9 cellular contexts compared by ENCODE assay signal in genomic region chr12:96198970-96199369, GRCh38. TPM values are rescaled to one million over a fixed set of nuclear protein-coding genes. Genes with fewer than 3 reads are reported as not detected.
DNase-seq lines count a peak whose midpoint lies in the region; ATAC-seq and TF ChIP-seq lines count a peak whose summit lies in the region.
"Had no signal": no experiment of that assay in that cellular context is flagged by ENCODE, and none has a peak within 500 bp of the region (broad histone marks: within the 10 kb centered on the region; RNA-seq: fewer than 3 reads in every experiment).

No MANE protein-coding gene starts in this region.

- H3K27ac ChIP-seq in BLaER1 (no peak overlapping the region), IMR-90 (ENCODE audit: insufficient read depth, low read length) (peak overlapping the region; percentile 29; the same call in 1 of the 2 replicates)

- no peak overlapping the region for H2AK9ac ChIP-seq in IMR-90 (replicated peaks; ENCODE audit: low read depth, low read length, poor library complexity)

- H2BK20ac ChIP-seq in IMR-90 (ENCODE audit: low read depth, low read length): peak overlapping the region; percentile 49; the same call in 1 of the 2 replicates

- H3K14ac ChIP-seq in IMR-90 (replicated peaks; ENCODE audit: low read depth, low read length): no peak overlapping the region; the same call in 1 of the 2 replicates

- H3K27me3 Mint-ChIP-seq in activated naive CD8-positive, alpha-beta T cell: no peaks in the 10 kb centered on the region
- H3K27me3 Mint-ChIP-seq in memory B cell (no peaks in the 10 kb centered on the region), glutamatergic neuron (ENCODE audit: unreplicated experiment) (peaks cover 7% of the 10 kb centered on the region)

- peak; percentile 11 for ATAC-seq in IMR-90 (ENCODE audit: low read depth)
- peak; percentile 30 for ATAC-seq in memory B cell (ENCODE audit: low read depth)
- no peak for ATAC-seq in GM18517 (IDR thresholded peaks at IDR 0.05; ENCODE audit: unreplicated experiment)
- ATAC-seq in HG02884 (IDR thresholded peaks at IDR 0.05; ENCODE audit: unreplicated experiment): no peak

- peaks cover 8% of the 10 kb centered on the region; the same call in 1 of the 2 replicates for H4K20me1 ChIP-seq in BLaER1
- H4K20me1 ChIP-seq in IMR-90 (ENCODE audit: insufficient read depth, low read length): peaks cover 22% of the 10 kb centered on the region; the same call in 1 of the 2 replicates

- H4K8ac ChIP-seq in IMR-90 (ENCODE audit: low read depth in 2 of 2, low read length in 2 of 2): peak overlapping the region; percentile 29 to 82; a peak in 2 of 4 replicates

- peak overlapping the region; percentile 37 for H4K5ac ChIP-seq in IMR-90 (ENCODE audit: low read depth, low read length)

- TF ChIP-seq CTCF in IMR-90 (conservative IDR thresholded peaks at IDR 0.05; ENCODE audit: low read depth, low read length): no peak
- no peak for TF ChIP-seq CTCF in glutamatergic neuron (IDR thresholded peaks at IDR 0.05; ENCODE audit: partially characterized antibody, unreplicated experiment)

- H3K4me1 Mint-ChIP-seq in activated naive CD8-positive, alpha-beta T cell (ENCODE audit: low read depth): peaks cover 57% of the 10 kb centered on the region
- peaks cover 32% of the 10 kb centered on the region for H3K4me1 Mint-ChIP-seq in memory B cell
- peaks cover 17% of the 10 kb centered on the region for H3K4me1 Mint-ChIP-seq in glutamatergic neuron (ENCODE audit: low read depth, unreplicated experiment)

- H3K27ac Mint-ChIP-seq in activated naive CD8-positive, alpha-beta T cell: peak overlapping the region; percentile 91
- H3K27ac Mint-ChIP-seq in memory B cell: peak overlapping the region; percentile 81
- no peak overlapping the region for H3K27ac Mint-ChIP-seq in glutamatergic neuron (ENCODE audit: unreplicated experiment)

- peak overlapping the region; percentile 93 for H2BK5ac ChIP-seq in IMR-90 (ENCODE audit: low read depth, low read length, poor library complexity, severe bottlenecking)

- no TSS peak for BruUV-seq in IMR-90 (replicated peaks; lab: Mats Ljungman, UMichigan)

- H2AFZ ChIP-seq in IMR-90 (replicated peaks; ENCODE audit: low read length, poor library complexity): no peak overlapping the region

- H3K9me3 Mint-ChIP-seq in activated naive CD8-positive, alpha-beta T cell (ENCODE audit: low read depth): no peaks in the 10 kb centered on the region
- H3K9me3 Mint-ChIP-seq in memory B cell: no peaks in the 10 kb centered on the region
- peaks cover 4% of the 10 kb centered on the region for H3K9me3 Mint-ChIP-seq in glutamatergic neuron (ENCODE audit: unreplicated experiment)

- H3K79me1 ChIP-seq in IMR-90 (ENCODE audit: low read depth in 1 of 2, low read length in 2 of 2): peaks cover 2 to 44% of the 10 kb centered on the region in 2 experiments; a peak in 2 of 4 replicates

- peak overlapping the region; percentile 88 for H3K4me2 ChIP-seq in BLaER1
- peak overlapping the region; percentile 75 for H3K4me2 ChIP-seq in IMR-90 (ENCODE audit: low read depth, low read length)

- peak; percentile 96 for DNase-seq in IMR-90
- no peak for DNase-seq in memory B cell (ENCODE audit: low spot score in 2 of 2)
- no peak for DNase-seq in NCI-H1436 treated with DMSO at 0.1 percent for 48 hours (lab: John Stamatoyannopoulos, UW)
- DNase-seq in glutamatergic neuron: no peak

- dilution Hi-C loops in IMR-90 (cut with HindIII; ENCODE audit: low sequenced_read_pairs, unreplicated experiment): no loop called here

- no peak overlapping the region for H3K9ac ChIP-seq in BLaER1
- 0 out of 2 replicates have a peak overlapping the region, but pooled peaks have one; percentile 3 for H3K9ac ChIP-seq in IMR-90 (ENCODE audit: low read depth, low read length)

- peak overlapping the region; percentile 90; the same call in 2 of the 3 replicates for H2BK15ac ChIP-seq in IMR-90 (ENCODE audit: low read depth, low read length)

- H3K36me3 Mint-ChIP-seq in activated naive CD8-positive, alpha-beta T cell: peaks cover 12% of the 10 kb centered on the region
- H3K36me3 Mint-ChIP-seq in memory B cell: peaks cover 5% of the 10 kb centered on the region
- H3K36me3 Mint-ChIP-seq in glutamatergic neuron (ENCODE audit: unreplicated experiment): no peaks in the 10 kb centered on the region

- H3K4me3 ChIP-seq in BLaER1: no peak overlapping the region
- no peak overlapping the region for H3K4me3 ChIP-seq in IMR-90 (ENCODE audit: insufficient read depth, low read depth, low read length)
- H3K4me3 ChIP-seq: thoracic aorta had no signal

- intact Hi-C loops in IMR-90 (cut with micrococcal nuclease): loop anchor here (5.0 kb wide), 1 partner anchor 162 kb away; the partner anchor contains the start of gene LTA4H

- POLR2A ChIA-PET in IMR-90 (lab: Charles Lee; ENCODE audit: unreplicated experiment): no interaction called here

- peak overlapping the region; percentile 53; the same call in 1 of the 2 replicates for H4K91ac ChIP-seq in IMR-90 (ENCODE audit: insufficient read depth, low read depth, low read length)

- peak overlapping the region; percentile 49; the same call in 1 of the 2 replicates for H3K56ac ChIP-seq in IMR-90 (ENCODE audit: extremely low read depth, insufficient read depth, low read length)

- no peak for TF ChIP-seq RAD21 in IMR-90 (IDR thresholded peaks at IDR 0.05; ENCODE audit: low read length)

- H3K27me3 ChIP-seq in BLaER1 (no peaks in the 10 kb centered on the region), IMR-90 (ENCODE audit: control insufficient read depth, insufficient read depth, low read length) (no peaks in the 10 kb centered on the region)

- peak overlapping the region; percentile 17; the same call in 1 of the 2 replicates for H3K4ac ChIP-seq in IMR-90 (ENCODE audit: low read depth, low read length)

- H2BK120ac ChIP-seq in IMR-90 (ENCODE audit: low read depth, low read length): peak overlapping the region; percentile 73; the same call in 1 of the 2 replicates

- H3K9me3 ChIP-seq in BLaER1 (peaks cover 23% of the 10 kb centered on the region), IMR-90 (ENCODE audit: control insufficient read depth, insufficient read depth, low read length) (no peaks in the 10 kb centered on the region)
- H3K9me3 ChIP-seq: thoracic aorta had no signal

- peak overlapping the region; percentile 71; the same call in 1 of the 2 replicates for H3K18ac ChIP-seq in IMR-90 (ENCODE audit: low read depth, low read length)

- H3K9me1 ChIP-seq in IMR-90 (ENCODE audit: insufficient read depth, low read length): peaks cover 11% of the 10 kb centered on the region

- peaks cover 71% of the 10 kb centered on the region for H3K4me1 ChIP-seq in BLaER1
- H3K4me1 ChIP-seq in IMR-90 (ENCODE audit: control insufficient read depth, insufficient read depth, low read length): peaks cover 8% of the 10 kb centered on the region

- TF ChIP-seq POLR2A in IMR-90 (IDR thresholded peaks at IDR 0.05; ENCODE audit: low read depth, low read length): no peak

- CTCF ChIA-PET in IMR-90 (lab: Yijun Ruan, JAX): interaction anchor here (0.6 to 2.1 kb wide), 3 partner anchors 10 to 1000 kb away, joined by 3 to 10 read pairs (median 4); no protein-coding TSS in a partner anchor

- no peak overlapping the region for H3K23ac ChIP-seq in IMR-90 (ENCODE audit: low read depth, low read length)

- peak overlapping the region; percentile 94 for H3K4me3 Mint-ChIP-seq in activated naive CD8-positive, alpha-beta T cell
- H3K4me3 Mint-ChIP-seq in memory B cell (peak overlapping the region; percentile 47), glutamatergic neuron (ENCODE audit: unreplicated experiment) (no peak overlapping the region)

- peak overlapping the region; percentile 80; the same call in 1 of the 2 replicates for H2AK5ac ChIP-seq in IMR-90 (ENCODE audit: low read depth, low read length)

- in situ Hi-C loops in IMR-90 (cut with MboI; ENCODE audit: low sequenced_read_pairs): no loop called here

- H3K36me3 ChIP-seq in BLaER1 (peaks cover 35% of the 10 kb centered on the region), IMR-90 (ENCODE audit: control insufficient read depth, insufficient read depth, low read length) (peaks cover 2% of the 10 kb centered on the region)
- H3K36me3 ChIP-seq: thoracic aorta had no signal

TF ChIP-seq in IMR-90, 13 proteins besides CTCF, POLR2A, EP300 and RAD21 (continues in another document):
- 0 out of 2 replicates have a peak, but pooled peaks have one; percentile 34 for TF ChIP-seq NFE2L2 (IDR thresholded peaks at IDR 0.05; ENCODE audit: low read depth, low read length)
- no peak for TF ChIP-seq RCOR1 (IDR thresholded peaks at IDR 0.05; ENCODE audit: insufficient replicate concordance, low read length)
- TF ChIP-seq BHLHE40 (IDR thresholded peaks at IDR 0.05; ENCODE audit: low read depth, low read length): peak; percentile 41; the same call in 1 of the 2 replicates
- no peak for TF ChIP-seq SMC3 (IDR thresholded peaks at IDR 0.05; ENCODE audit: low read depth, low read length)
- no peak for TF ChIP-seq ELK1 (IDR thresholded peaks at IDR 0.05; ENCODE audit: borderline replicate concordance, low read depth, low read length)
- TF ChIP-seq USF2 (IDR thresholded peaks at IDR 0.05; ENCODE audit: low read depth, low read length): no peak
- peak; percentile 51 for TF ChIP-seq MAFK (IDR thresholded peaks at IDR 0.05; ENCODE audit: low read depth, low read length)
- TF ChIP-seq MAZ (IDR thresholded peaks at IDR 0.05; ENCODE audit: borderline replicate concordance, low read depth, low read length): no peak
- TF ChIP-seq FOS (IDR thresholded peaks at IDR 0.05; ENCODE audit: low read depth, low read length): peak; percentile 96
- peak; percentile 82 for TF ChIP-seq CEBPB (IDR thresholded peaks at IDR 0.05; ENCODE audit: low read depth, low read length)

RNA-seq across cellular contexts. Expression of gene ELK3, which starts 4.8 kb away (rescaled TPM):
- 14.5 and 20.0 TPM in 2 replicates for total RNA-seq in IMR-90 (2012; rRNA removed)
- polyA plus RNA-seq in IMR-90 (2012; rRNA removed): 27.5 and 35.7 TPM in 2 replicates
- polyA plus RNA-seq in IMR-90 (2012; cell fraction: cytosol; rRNA removed): 10.7 and 23.4 TPM in 2 replicates
- 9.2 and 14.8 TPM in 2 replicates for polyA plus RNA-seq in IMR-90 (2012; cell fraction: nucleus; rRNA removed; ENCODE audit: low replicate concordance)
- 3.7 TPM for total RNA-seq in glutamatergic neuron (ENCODE audit: unreplicated experiment)

Comparison
In these comparisons a context has a peak if more than half of its experiments do, and no peak if none do; other contexts are left out.
1. ATAC-seq: peak in IMR-90 (single experiment) and memory B cell (single experiment); none in GM18517 (single experiment) and HG02884 (single experiment).